In genomic region chr6:30066577-30067459, GRCh38 we compare ENCODE assay signal across 1 cellular context.
TF ChIP-seq lines count a peak whose summit lies in the region.

PPP1R11 (plus strand) TSS chr6:30067198; CDS start chr6:30067411, 213 bp downstream.

TF ChIP-seq in HepG2, 621 proteins besides CTCF, POLR2A, EP300 and RAD21 (continued from another document and continues in another):
- TF ChIP-seq MXD1 (CRISPR knock-in tag; IDR thresholded peaks at IDR 0.05): no peak
- TF ChIP-seq ZBTB21 (CRISPR knock-in tag; IDR thresholded peaks at IDR 0.05): peak; percentile 87
- TF ChIP-seq ZBTB8A (CRISPR knock-in tag; IDR thresholded peaks at IDR 0.05; ENCODE audit: borderline replicate concordance, low read depth): no peak
- no peak for TF ChIP-seq DDIT3 (CRISPR knock-in tag; IDR thresholded peaks at IDR 0.05)
- no peak; the same call in 1 of the 2 replicates for TF ChIP-seq SAFB2 (CRISPR knock-in tag; IDR thresholded peaks at IDR 0.05; ENCODE audit: borderline replicate concordance, low read depth)
- peak; percentile 97 for TF ChIP-seq ZNF510 (CRISPR knock-in tag; IDR thresholded peaks at IDR 0.05; ENCODE audit: low read depth)
- peak; percentile 75 for TF ChIP-seq SKI (IDR thresholded peaks at IDR 0.05; ENCODE audit: partially characterized antibody)
- TF ChIP-seq ARNT (IDR thresholded peaks at IDR 0.05): no peak
- TF ChIP-seq FLYWCH1 (CRISPR knock-in tag; IDR thresholded peaks at IDR 0.05): no peak
- TF ChIP-seq ZNF275 (CRISPR knock-in tag; IDR thresholded peaks at IDR 0.05; ENCODE audit: borderline replicate concordance): no peak
- TF ChIP-seq GLI4 (CRISPR knock-in tag; IDR thresholded peaks at IDR 0.05; ENCODE audit: borderline replicate concordance): no peak; the same call in 1 of the 2 replicates
- no peak for TF ChIP-seq PAF1 (CRISPR knock-in tag; IDR thresholded peaks at IDR 0.05)
- TF ChIP-seq ZNF383 (CRISPR knock-in tag; IDR thresholded peaks at IDR 0.05; ENCODE audit: borderline replicate concordance): 0 out of 2 replicates have a peak, but pooled peaks have one; percentile 46
- TF ChIP-seq SNAPC2 (CRISPR knock-in tag; IDR thresholded peaks at IDR 0.05): peak; percentile 92; the same call in 1 of the 2 replicates
- peak; percentile 80 for TF ChIP-seq ZNF770 (CRISPR knock-in tag; IDR thresholded peaks at IDR 0.05)
- TF ChIP-seq ZNF326 (CRISPR knock-in tag; IDR thresholded peaks at IDR 0.05; ENCODE audit: borderline replicate concordance): no peak
- TF ChIP-seq GABPA (IDR thresholded peaks at IDR 0.05; ENCODE audit: low read depth, low read length): peak; percentile 93
- TF ChIP-seq GABPA (CRISPR knock-in tag; IDR thresholded peaks at IDR 0.05; ENCODE audit: low read depth): peak; percentile 99
- no peak for TF ChIP-seq HMGA1 (CRISPR knock-in tag; conservative IDR thresholded peaks at IDR 0.05)
- TF ChIP-seq ZNF703 (CRISPR knock-in tag; IDR thresholded peaks at IDR 0.05; ENCODE audit: borderline replicate concordance): no peak
- peak; percentile 77 for TF ChIP-seq POLR2AphosphoS5 (IDR thresholded peaks at IDR 0.05; ENCODE audit: low read depth, low read length)
- no peak for TF ChIP-seq CERS6 (CRISPR knock-in tag; IDR thresholded peaks at IDR 0.05)
- peak; percentile 52; the same call in 1 of the 2 replicates for TF ChIP-seq ZNF563 (CRISPR knock-in tag; IDR thresholded peaks at IDR 0.05)
- TF ChIP-seq BRF2 (CRISPR knock-in tag; IDR thresholded peaks at IDR 0.05): peak; percentile 83; the same call in 1 of the 2 replicates
- TF ChIP-seq MXI1 (IDR thresholded peaks at IDR 0.05; ENCODE audit: borderline replicate concordance, low read depth, low read length): peak; percentile 98; the same call in 2 of the 3 replicates
- TF ChIP-seq CHD4 (IDR thresholded peaks at IDR 0.05; ENCODE audit: borderline replicate concordance, low read length): peak; percentile 63; the same call in 1 of the 2 replicates
- TF ChIP-seq ZMYM3 (CRISPR knock-in tag; IDR thresholded peaks at IDR 0.05): no peak
- TF ChIP-seq ZBTB1 (CRISPR knock-in tag; IDR thresholded peaks at IDR 0.05; ENCODE audit: borderline replicate concordance): no peak
- no peak for TF ChIP-seq ATF4 (CRISPR knock-in tag; IDR thresholded peaks at IDR 0.05)
- TF ChIP-seq IRF9 (CRISPR knock-in tag; IDR thresholded peaks at IDR 0.05; ENCODE audit: borderline replicate concordance): peak; percentile 65; the same call in 1 of the 2 replicates
- no peak for TF ChIP-seq SRSF4 (IDR thresholded peaks at IDR 0.05; ENCODE audit: low read depth, low read length, poor library complexity, severe bottlenecking)
- TF ChIP-seq GZF1 (CRISPR knock-in tag; IDR thresholded peaks at IDR 0.05): no peak; the same call in 1 of the 2 replicates
- no peak for TF ChIP-seq GPN1 (CRISPR knock-in tag; IDR thresholded peaks at IDR 0.05; ENCODE audit: borderline replicate concordance)
- no peak; the same call in 1 of the 2 replicates for TF ChIP-seq RERE (CRISPR knock-in tag; IDR thresholded peaks at IDR 0.05; ENCODE audit: low read depth)
- TF ChIP-seq KLF11 (CRISPR knock-in tag; IDR thresholded peaks at IDR 0.05): no peak; the same call in 1 of the 2 replicates
- no peak; the same call in 1 of the 2 replicates for TF ChIP-seq ZZZ3 (CRISPR knock-in tag; IDR thresholded peaks at IDR 0.05; ENCODE audit: borderline replicate concordance)
- TF ChIP-seq JUNB (CRISPR knock-in tag; IDR thresholded peaks at IDR 0.05; ENCODE audit: borderline replicate concordance): no peak
- peak; percentile 45 for TF ChIP-seq ZSCAN9 (CRISPR knock-in tag; IDR thresholded peaks at IDR 0.05; ENCODE audit: borderline replicate concordance)
- peak; percentile 84 for TF ChIP-seq YEATS4 (CRISPR knock-in tag; IDR thresholded peaks at IDR 0.05; ENCODE audit: borderline replicate concordance)
- peak; percentile 100 for TF ChIP-seq ELF4 (CRISPR knock-in tag; IDR thresholded peaks at IDR 0.05; ENCODE audit: borderline replicate concordance)
- TF ChIP-seq ZNF414 (CRISPR knock-in tag; IDR thresholded peaks at IDR 0.05): peak; percentile 45; the same call in 1 of the 2 replicates
- TF ChIP-seq SRSF9 (IDR thresholded peaks at IDR 0.05; ENCODE audit: borderline replicate concordance, insufficient read depth, low read depth, low read length, poor library complexity, severe bottlenecking): no peak
- TF ChIP-seq ZNF556 (CRISPR knock-in tag; IDR thresholded peaks at IDR 0.05; ENCODE audit: borderline replicate concordance): peak; percentile 98
- TF ChIP-seq RBM39 (IDR thresholded peaks at IDR 0.05; ENCODE audit: low read depth, low read length, poor library complexity, severe bottlenecking): peak; percentile 83
- TF ChIP-seq ZSCAN29 (CRISPR knock-in tag; conservative IDR thresholded peaks at IDR 0.05): peak; percentile 92
- no peak; the same call in 1 of the 2 replicates for TF ChIP-seq AKAP8 (CRISPR knock-in tag; IDR thresholded peaks at IDR 0.05)
- peak; percentile 69; the same call in 1 of the 2 replicates for TF ChIP-seq MTERF4 (CRISPR knock-in tag; IDR thresholded peaks at IDR 0.05)
- no peak; the same call in 1 of the 2 replicates for TF ChIP-seq FOXJ3 (CRISPR knock-in tag; IDR thresholded peaks at IDR 0.05; ENCODE audit: borderline replicate concordance)
- TF ChIP-seq TERF1 (CRISPR knock-in tag; IDR thresholded peaks at IDR 0.05): no peak
